Comparison of ENCODE assay signal across 10 cellular contexts in the genomic region with DNA sequence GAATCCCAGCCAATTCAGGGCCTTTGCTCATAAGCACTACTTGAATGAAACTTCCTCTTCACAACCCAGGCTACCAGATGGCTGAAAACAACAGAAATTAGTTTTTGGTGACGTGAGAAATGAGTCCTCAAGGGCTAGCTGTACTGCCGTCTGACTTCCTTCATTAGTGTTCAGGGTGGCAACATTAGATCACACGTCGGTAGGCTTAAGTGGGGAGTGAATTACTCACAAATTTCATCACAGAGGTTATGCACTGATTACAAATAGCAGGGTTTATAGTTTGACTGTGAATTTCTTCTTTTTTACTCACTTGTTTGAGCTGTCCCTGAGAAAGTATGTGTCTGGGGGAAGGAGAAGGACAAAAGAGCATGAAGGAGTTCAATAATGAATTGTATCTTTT.
DNase-seq lines count a peak whose midpoint lies in the region; ATAC-seq and TF ChIP-seq lines count a peak whose summit lies in the region.
"Had no signal": no experiment of that assay in that cellular context is flagged by ENCODE, and none has a peak within 500 bp of the region (broad histone marks: within the 10 kb centered on the region; RNA-seq: fewer than 3 reads in every experiment).

No MANE protein-coding gene starts in this region.

- peak; percentile 77 for ATAC-seq in GM18907 (IDR thresholded peaks at IDR 0.05; ENCODE audit: unreplicated experiment)
- ATAC-seq in HG02759 (IDR thresholded peaks at IDR 0.05; ENCODE audit: unreplicated experiment): peak; percentile 90

- DNase-seq in NCI-H69 (lab: John Stamatoyannopoulos, UW): peak; percentile 40
- peak; percentile 92 for DNase-seq in retinal pigment epithelial cell (ENCODE audit: low read depth)
- no peak for DNase-seq in SHP77 treated with DMSO at 0.1 percent for 48 hours (lab: John Stamatoyannopoulos, UW)
- no peak for DNase-seq in NCI-H1417 treated with DMSO at 0.1 percent for 48 hours (lab: John Stamatoyannopoulos, UW)
- DNase-seq in NCI-H748 (lab: John Stamatoyannopoulos, UW; ENCODE audit: unreplicated experiment): no peak
- DNase-seq: dorsolateral prefrontal cortex had no signal

- TF ChIP-seq CTCF in retinal pigment epithelial cell (conservative IDR thresholded peaks at IDR 0.05; ENCODE audit: low read depth, low read length): no peak

- no peak overlapping the region for H3K4me3 ChIP-seq in retinal pigment epithelial cell (ENCODE audit: low read length)
- H3K4me3 ChIP-seq: dorsolateral prefrontal cortex, SJSA1, skin epidermis had no signal

Comparison
In these comparisons a context has a peak if more than half of its experiments do, and no peak if none do; other contexts are left out.
1. DNase-seq: peak in NCI-H69 (single experiment) and retinal pigment epithelial cell (single experiment); none in SHP77 treated with DMSO at 0.1 percent for 48 hours (single experiment), NCI-H1417 treated with DMSO at 0.1 percent for 48 hours (single experiment) and NCI-H748 (single experiment).